Comparison of ENCODE assay signal across 8 cellular contexts in the genomic region with DNA sequence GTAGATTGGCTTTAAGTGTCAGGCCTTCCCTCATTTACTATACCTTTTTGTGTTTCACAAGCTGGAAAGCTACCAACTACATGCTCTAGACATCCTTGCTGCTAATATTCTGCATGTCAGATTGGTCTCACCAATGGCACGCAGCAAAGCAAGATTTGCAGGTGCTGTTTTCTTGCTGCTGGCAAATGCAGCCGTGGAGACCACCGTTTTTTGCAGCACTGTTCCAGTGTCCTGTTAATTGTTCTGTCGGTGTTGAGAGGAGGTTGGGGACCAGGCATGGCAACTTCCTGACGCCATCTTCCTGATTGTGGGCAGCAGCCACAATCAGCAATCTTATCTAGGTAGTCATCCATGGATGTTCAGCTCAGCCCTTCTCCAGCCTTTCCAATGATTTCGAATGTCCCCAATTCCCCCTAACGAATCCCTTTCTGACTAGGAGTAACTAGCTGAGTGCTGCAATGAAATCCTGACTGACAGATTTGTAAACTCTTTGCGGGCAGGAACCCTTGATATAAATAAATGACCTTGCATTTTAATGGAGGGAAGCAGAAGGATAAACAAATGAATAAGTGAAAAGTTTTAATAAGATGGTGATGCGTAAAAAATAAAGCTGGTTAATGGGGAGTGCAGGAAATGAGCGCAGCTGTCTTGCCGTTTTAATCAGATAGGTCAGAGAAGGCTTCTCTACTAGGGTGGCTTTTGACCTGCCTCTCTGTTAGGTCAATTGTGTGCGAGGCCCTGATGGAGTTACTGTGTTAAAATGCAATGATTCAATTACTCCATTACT. TPM values are rescaled to one million over a fixed set of nuclear protein-coding genes. Genes with fewer than 3 reads are reported as not detected.
DNase-seq lines count a peak whose midpoint lies in the region; ATAC-seq and TF ChIP-seq lines count a peak whose summit lies in the region.

No MANE protein-coding gene starts in this region.

- no peak for TF ChIP-seq CTCF in dorsolateral prefrontal cortex (IDR thresholded peaks at IDR 0.05 in 54 of 56, conservative IDR thresholded peaks at IDR 0.05 in 2 of 56; ENCODE audit: low read depth in 1 of 56, partially characterized antibody in 56 of 56)

- H3K9me3 ChIP-seq in neuron (ENCODE audit: low read length): no peaks in the 10 kb centered on the region

- H3K27ac ChIP-seq in dorsolateral prefrontal cortex: peak overlapping the region; percentile 78 to 100 (median 96)

- peak overlapping the region; percentile 86 for H2AFZ ChIP-seq in neuron (ENCODE audit: low read depth, low read length)

- H3K36me3 ChIP-seq in neuron (ENCODE audit: insufficient read depth, low read length): no peaks in the 10 kb centered on the region

- peaks cover 13% of the 10 kb centered on the region for H3K4me1 ChIP-seq in neuron (ENCODE audit: insufficient read depth, low read length)

- DNase-seq in NCI-H2227 treated with DMSO at 0.1 percent for 48 hours (lab: John Stamatoyannopoulos, UW) (peak; percentile 69), dorsolateral prefrontal cortex (no peak), NCI-H2171 (lab: John Stamatoyannopoulos, UW) (no peak), superior temporal gyrus (ENCODE audit: extremely low spot score) (no peak)

- H3K4me3 ChIP-seq in dorsolateral prefrontal cortex (peak overlapping the region; percentile 58 to 96 (median 80)), neuron (ENCODE audit: low read length) (peak overlapping the region; percentile 71)

- H3K27me3 ChIP-seq in dorsolateral prefrontal cortex: peaks cover 0 to 13% (median 0%) of the 10 kb centered on the region in 45 donors
- H3K27me3 ChIP-seq in neuron (ENCODE audit: insufficient read depth, low read length): no peaks in the 10 kb centered on the region

- ATAC-seq in GM18517 (IDR thresholded peaks at IDR 0.05; ENCODE audit: unreplicated experiment): peak; percentile 18
- no peak for ATAC-seq in HG03457 (IDR thresholded peaks at IDR 0.05; ENCODE audit: unreplicated experiment)
- ATAC-seq in HG02588 (IDR thresholded peaks at IDR 0.05; ENCODE audit: unreplicated experiment): no peak

- intact Hi-C loops in dorsolateral prefrontal cortex (cut with DNase I): loop anchor here (1.0 to 10.0 kb wide), 9 partner anchors 58 to 1798 kb away; a partner anchor contains a TSS

RNA-seq across cellular contexts. Expression of a gene that starts 0.6 kb away (rescaled TPM):
- 10 to 100 TPM; 12.3 to 35.5 (median 22.5) TPM for total RNA-seq in dorsolateral prefrontal cortex
